ENCODE assay signal across 2 cellular contexts in the genomic region with DNA sequence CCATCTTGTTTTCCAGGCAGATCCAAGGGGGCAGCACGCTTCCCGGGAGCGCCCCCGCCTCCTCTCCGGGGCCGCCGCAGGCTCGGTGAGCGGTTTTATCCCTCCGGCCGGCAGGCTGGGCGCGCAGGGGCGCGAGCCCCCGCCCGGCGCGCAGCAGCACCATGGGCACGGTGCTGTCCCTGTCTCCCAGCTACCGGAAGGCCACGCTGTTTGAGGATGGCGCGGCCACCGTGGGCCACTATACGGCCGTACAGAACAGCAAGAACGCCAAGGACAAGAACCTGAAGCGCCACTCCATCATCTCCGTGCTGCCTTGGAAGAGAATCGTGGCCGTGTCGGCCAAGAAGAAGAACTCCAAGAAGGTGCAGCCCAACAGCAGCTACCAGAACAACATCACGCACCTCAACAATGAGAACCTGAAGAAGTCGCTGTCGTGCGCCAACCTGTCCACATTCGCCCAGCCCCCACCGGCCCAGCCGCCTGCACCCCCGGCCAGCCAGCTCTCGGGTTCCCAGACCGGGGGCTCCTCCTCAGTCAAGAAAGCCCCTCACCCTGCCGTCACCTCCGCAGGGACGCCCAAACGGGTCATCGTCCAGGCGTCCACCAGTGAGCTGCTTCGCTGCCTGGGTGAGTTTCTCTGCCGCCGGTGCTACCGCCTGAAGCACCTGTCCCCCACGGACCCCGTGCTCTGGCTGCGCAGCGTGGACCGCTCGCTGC.
TF ChIP-seq lines count a peak whose summit lies in the region.

No MANE protein-coding gene starts in this region.

TF ChIP-seq in GM12878, 131 proteins besides CTCF, POLR2A, EP300 and RAD21 (continues in another document):
- TF ChIP-seq TCF7 (IDR thresholded peaks at IDR 0.05; ENCODE audit: borderline replicate concordance), result no peak
- no peak for TF ChIP-seq SUPT20H (IDR thresholded peaks at IDR 0.05; ENCODE audit: borderline replicate concordance, control insufficient read depth, low read depth, low read length)
- TF ChIP-seq MTA3 (IDR thresholded peaks at IDR 0.05; ENCODE audit: borderline replicate concordance, low read length), result no peak
- TF ChIP-seq SUZ12 (IDR thresholded peaks at IDR 0.05; ENCODE audit: unreplicated experiment), result no peak
- TF ChIP-seq CHD1 (IDR thresholded peaks at IDR 0.05; ENCODE audit: low read depth, low read length), result no peak
- TF ChIP-seq NRF1 (conservative IDR thresholded peaks at IDR 0.05; ENCODE audit: low read depth, low read length), result no peak
- no peak for TF ChIP-seq RBBP5 (conservative IDR thresholded peaks at IDR 0.05)
- TF ChIP-seq, protein P1, sequence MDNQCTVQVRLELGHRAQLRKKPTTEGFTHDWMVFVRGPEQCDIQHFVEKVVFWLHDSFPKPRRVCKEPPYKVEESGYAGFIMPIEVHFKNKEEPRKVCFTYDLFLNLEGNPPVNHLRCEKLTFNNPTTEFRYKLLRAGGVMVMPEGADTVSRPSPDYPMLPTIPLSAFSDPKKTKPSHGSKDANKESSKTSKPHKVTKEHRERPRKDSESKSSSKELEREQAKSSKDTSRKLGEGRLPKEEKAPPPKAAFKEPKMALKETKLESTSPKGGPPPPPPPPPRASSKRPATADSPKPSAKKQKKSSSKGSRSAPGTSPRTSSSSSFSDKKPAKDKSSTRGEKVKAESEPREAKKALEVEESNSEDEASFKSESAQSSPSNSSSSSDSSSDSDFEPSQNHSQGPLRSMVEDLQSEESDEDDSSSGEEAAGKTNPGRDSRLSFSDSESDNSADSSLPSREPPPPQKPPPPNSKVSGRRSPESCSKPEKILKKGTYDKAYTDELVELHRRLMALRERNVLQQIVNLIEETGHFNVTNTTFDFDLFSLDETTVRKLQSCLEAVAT (IDR thresholded peaks at IDR 0.05), result peak; percentile 94
- TF ChIP-seq BACH1 (IDR thresholded peaks at IDR 0.05; ENCODE audit: borderline replicate concordance), result peak; percentile 13; the same call in 1 of the 2 replicates
- TF ChIP-seq, protein P2, sequence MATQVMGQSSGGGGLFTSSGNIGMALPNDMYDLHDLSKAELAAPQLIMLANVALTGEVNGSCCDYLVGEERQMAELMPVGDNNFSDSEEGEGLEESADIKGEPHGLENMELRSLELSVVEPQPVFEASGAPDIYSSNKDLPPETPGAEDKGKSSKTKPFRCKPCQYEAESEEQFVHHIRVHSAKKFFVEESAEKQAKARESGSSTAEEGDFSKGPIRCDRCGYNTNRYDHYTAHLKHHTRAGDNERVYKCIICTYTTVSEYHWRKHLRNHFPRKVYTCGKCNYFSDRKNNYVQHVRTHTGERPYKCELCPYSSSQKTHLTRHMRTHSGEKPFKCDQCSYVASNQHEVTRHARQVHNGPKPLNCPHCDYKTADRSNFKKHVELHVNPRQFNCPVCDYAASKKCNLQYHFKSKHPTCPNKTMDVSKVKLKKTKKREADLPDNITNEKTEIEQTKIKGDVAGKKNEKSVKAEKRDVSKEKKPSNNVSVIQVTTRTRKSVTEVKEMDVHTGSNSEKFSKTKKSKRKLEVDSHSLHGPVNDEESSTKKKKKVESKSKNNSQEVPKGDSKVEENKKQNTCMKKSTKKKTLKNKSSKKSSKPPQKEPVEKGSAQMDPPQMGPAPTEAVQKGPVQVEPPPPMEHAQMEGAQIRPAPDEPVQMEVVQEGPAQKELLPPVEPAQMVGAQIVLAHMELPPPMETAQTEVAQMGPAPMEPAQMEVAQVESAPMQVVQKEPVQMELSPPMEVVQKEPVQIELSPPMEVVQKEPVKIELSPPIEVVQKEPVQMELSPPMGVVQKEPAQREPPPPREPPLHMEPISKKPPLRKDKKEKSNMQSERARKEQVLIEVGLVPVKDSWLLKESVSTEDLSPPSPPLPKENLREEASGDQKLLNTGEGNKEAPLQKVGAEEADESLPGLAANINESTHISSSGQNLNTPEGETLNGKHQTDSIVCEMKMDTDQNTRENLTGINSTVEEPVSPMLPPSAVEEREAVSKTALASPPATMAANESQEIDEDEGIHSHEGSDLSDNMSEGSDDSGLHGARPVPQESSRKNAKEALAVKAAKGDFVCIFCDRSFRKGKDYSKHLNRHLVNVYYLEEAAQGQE (IDR thresholded peaks at IDR 0.05; ENCODE audit: low read depth, low read length), result no peak
- 0 out of 2 replicates have a peak, but pooled peaks have one; percentile 22 for TF ChIP-seq MXI1 (IDR thresholded peaks at IDR 0.05; ENCODE audit: low read depth, low read length)
- no peak for TF ChIP-seq ZNF217 (IDR thresholded peaks at IDR 0.05)
- no peak for TF ChIP-seq CEBPB (IDR thresholded peaks at IDR 0.05; ENCODE audit: borderline replicate concordance in 1 of 2, low read depth in 2 of 2, low read length in 2 of 2)
- no peak for TF ChIP-seq HDAC2 (IDR thresholded peaks at IDR 0.05)
- TF ChIP-seq RFX5 (IDR thresholded peaks at IDR 0.05; ENCODE audit: low read depth, low read length), result no peak
- TF ChIP-seq, protein P3, sequence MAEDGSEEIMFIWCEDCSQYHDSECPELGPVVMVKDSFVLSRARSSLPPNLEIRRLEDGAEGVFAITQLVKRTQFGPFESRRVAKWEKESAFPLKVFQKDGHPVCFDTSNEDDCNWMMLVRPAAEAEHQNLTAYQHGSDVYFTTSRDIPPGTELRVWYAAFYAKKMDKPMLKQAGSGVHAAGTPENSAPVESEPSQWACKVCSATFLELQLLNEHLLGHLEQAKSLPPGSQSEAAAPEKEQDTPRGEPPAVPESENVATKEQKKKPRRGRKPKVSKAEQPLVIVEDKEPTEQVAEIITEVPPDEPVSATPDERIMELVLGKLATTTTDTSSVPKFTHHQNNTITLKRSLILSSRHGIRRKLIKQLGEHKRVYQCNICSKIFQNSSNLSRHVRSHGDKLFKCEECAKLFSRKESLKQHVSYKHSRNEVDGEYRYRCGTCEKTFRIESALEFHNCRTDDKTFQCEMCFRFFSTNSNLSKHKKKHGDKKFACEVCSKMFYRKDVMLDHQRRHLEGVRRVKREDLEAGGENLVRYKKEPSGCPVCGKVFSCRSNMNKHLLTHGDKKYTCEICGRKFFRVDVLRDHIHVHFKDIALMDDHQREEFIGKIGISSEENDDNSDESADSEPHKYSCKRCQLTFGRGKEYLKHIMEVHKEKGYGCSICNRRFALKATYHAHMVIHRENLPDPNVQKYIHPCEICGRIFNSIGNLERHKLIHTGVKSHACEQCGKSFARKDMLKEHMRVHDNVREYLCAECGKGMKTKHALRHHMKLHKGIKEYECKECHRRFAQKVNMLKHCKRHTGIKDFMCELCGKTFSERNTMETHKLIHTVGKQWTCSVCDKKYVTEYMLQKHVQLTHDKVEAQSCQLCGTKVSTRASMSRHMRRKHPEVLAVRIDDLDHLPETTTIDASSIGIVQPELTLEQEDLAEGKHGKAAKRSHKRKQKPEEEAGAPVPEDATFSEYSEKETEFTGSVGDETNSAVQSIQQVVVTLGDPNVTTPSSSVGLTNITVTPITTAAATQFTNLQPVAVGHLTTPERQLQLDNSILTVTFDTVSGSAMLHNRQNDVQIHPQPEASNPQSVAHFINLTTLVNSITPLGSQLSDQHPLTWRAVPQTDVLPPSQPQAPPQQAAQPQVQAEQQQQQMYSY (CRISPR knock-in tag; IDR thresholded peaks at IDR 0.05), result no peak
- no peak for TF ChIP-seq RELA (IDR thresholded peaks at IDR 0.05; ENCODE audit: borderline replicate concordance, partially characterized antibody)
- no peak for TF ChIP-seq CHD4 (IDR thresholded peaks at IDR 0.05)
- no peak for TF ChIP-seq POLR2AphosphoS2 (IDR thresholded peaks at IDR 0.05; ENCODE audit: low read depth, low read length)
- TF ChIP-seq ZBED1 (IDR thresholded peaks at IDR 0.05; ENCODE audit: borderline replicate concordance), result no peak

TF ChIP-seq in liver, 16 proteins besides CTCF, POLR2A, EP300 and RAD21:
- TF ChIP-seq EGR1 (IDR thresholded peaks at IDR 0.05; ENCODE audit: low read depth in 2 of 2) (no peak), NR2F2 (IDR thresholded peaks at IDR 0.05) (no peak), HNF4G (IDR thresholded peaks at IDR 0.05) (no peak), SP1 (IDR thresholded peaks at IDR 0.05) (no peak), YY1 (IDR thresholded peaks at IDR 0.05) (no peak), GABPA (IDR thresholded peaks at IDR 0.05 in 1 of 2, conservative IDR thresholded peaks at IDR 0.05 in 1 of 2) (no peak), FOXA1 (IDR thresholded peaks at IDR 0.05) (no peak), FOXA2 (IDR thresholded peaks at IDR 0.05) (no peak), JUND (IDR thresholded peaks at IDR 0.05) (no peak), HNF4A (conservative IDR thresholded peaks at IDR 0.05) (no peak), RXRA (IDR thresholded peaks at IDR 0.05) (no peak), TAF1 (conservative IDR thresholded peaks at IDR 0.05) (no peak)
- TF ChIP-seq, protein P2 (IDR thresholded peaks at IDR 0.05), result no peak
- TF ChIP-seq, protein P4, sequence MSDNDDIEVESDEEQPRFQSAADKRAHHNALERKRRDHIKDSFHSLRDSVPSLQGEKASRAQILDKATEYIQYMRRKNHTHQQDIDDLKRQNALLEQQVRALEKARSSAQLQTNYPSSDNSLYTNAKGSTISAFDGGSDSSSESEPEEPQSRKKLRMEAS (IDR thresholded peaks at IDR 0.05), result no peak
- TF ChIP-seq, protein P5, sequence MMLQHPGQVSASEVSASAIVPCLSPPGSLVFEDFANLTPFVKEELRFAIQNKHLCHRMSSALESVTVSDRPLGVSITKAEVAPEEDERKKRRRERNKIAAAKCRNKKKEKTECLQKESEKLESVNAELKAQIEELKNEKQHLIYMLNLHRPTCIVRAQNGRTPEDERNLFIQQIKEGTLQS (IDR thresholded peaks at IDR 0.05), result no peak
- TF ChIP-seq, protein P6, sequence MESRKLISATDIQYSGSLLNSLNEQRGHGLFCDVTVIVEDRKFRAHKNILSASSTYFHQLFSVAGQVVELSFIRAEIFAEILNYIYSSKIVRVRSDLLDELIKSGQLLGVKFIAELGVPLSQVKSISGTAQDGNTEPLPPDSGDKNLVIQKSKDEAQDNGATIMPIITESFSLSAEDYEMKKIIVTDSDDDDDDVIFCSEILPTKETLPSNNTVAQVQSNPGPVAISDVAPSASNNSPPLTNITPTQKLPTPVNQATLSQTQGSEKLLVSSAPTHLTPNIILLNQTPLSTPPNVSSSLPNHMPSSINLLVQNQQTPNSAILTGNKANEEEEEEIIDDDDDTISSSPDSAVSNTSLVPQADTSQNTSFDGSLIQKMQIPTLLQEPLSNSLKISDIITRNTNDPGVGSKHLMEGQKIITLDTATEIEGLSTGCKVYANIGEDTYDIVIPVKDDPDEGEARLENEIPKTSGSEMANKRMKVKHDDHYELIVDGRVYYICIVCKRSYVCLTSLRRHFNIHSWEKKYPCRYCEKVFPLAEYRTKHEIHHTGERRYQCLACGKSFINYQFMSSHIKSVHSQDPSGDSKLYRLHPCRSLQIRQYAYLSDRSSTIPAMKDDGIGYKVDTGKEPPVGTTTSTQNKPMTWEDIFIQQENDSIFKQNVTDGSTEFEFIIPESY (IDR thresholded peaks at IDR 0.05), result no peak
